In the genomic region with DNA sequence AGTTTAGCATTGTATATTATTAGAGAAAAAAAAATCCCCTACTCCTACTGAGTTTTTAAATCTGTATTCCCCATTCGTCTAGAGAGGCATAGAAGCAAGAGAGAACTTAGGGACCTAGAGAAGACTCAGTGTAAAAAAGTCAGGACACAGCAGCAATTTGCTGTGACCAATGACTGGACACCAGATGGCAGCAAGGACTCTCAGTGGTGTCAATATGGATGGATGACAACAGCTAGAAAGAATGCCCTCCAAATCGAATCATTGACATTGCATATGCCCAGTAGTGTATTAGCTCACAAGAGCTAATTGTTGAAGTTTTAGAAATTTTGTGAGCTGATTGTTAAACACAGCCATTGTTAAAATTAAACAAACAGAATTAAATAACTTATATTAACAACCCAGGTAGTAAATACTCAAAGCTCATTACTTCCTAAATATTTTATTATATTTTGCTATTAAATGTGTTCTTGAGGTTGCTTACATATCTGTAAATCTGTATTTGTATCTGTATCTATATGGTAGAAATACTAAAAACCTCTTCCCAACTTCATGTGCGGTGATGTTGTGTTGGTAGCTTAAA, we compare ENCODE assay signal across 8 cellular contexts. TPM values are rescaled to one million over a fixed set of nuclear protein-coding genes. Genes with fewer than 3 reads are reported as not detected.
A peak's percentile ranks its signal among the peaks of the same experiment; 100 is the strongest.
DNase-seq lines count a peak whose midpoint lies in the region; ATAC-seq and TF ChIP-seq lines count a peak whose summit lies in the region.

No MANE protein-coding gene starts in this region.

- ATAC-seq in lower lobe of right lung = peak in 1 of 2 donors; percentile 58
- no peak for ATAC-seq in HG02610 (IDR thresholded peaks at IDR 0.05; ENCODE audit: unreplicated experiment)

- no peaks in the 10 kb centered on the region for H3K36me3 ChIP-seq in Peyer's patch
- no peaks in the 10 kb centered on the region for H3K36me3 ChIP-seq in lower lobe of right lung

- peak; percentile 92 for TF ChIP-seq RAD21 in Ishikawa (IDR thresholded peaks at IDR 0.05; ENCODE audit: low read depth)

- no peak for TF ChIP-seq POLR2A in Peyer's patch (IDR thresholded peaks at IDR 0.05)

- intact Hi-C loops in lower lobe of right lung (cut with DNase I) = no loop called here

- no peak for TF ChIP-seq EP300 in Ishikawa (IDR thresholded peaks at IDR 0.05; ENCODE audit: borderline replicate concordance)

- H3K27ac ChIP-seq in Peyer's patch (no peak overlapping the region), lower lobe of right lung (no peak overlapping the region)

- H3K4me1 ChIP-seq in Peyer's patch (no peaks in the 10 kb centered on the region), lower lobe of right lung (no peaks in the 10 kb centered on the region)

- TF ChIP-seq CTCF in Peyer's patch (IDR thresholded peaks at IDR 0.05) (peak in 4 of 6 experiments; percentile 24 to 50 (median 36)), lower lobe of right lung (IDR thresholded peaks at IDR 0.05) (peak; percentile 49)

- H3K27me3 ChIP-seq in Peyer's patch = no peaks in the 10 kb centered on the region
- H3K27me3 ChIP-seq in lower lobe of right lung (ENCODE audit: low read depth) = no peaks in the 10 kb centered on the region

- H3K4me3 ChIP-seq in Peyer's patch = no peak overlapping the region
- H3K4me3 ChIP-seq in lower lobe of right lung = no peak overlapping the region

- H3K9me3 ChIP-seq in Peyer's patch (no peaks in the 10 kb centered on the region), lower lobe of right lung (no peaks in the 10 kb centered on the region)

- DNase-seq in G401 (ENCODE audit: low spot score) (peak; percentile 50), Peyer's patch (peak in 1 of 3 donors; percentile 50), dermis blood vessel endothelial cell (peak; percentile 76), lower lobe of right lung (no peak)
- no peak for DNase-seq in stimulated activated CD4-positive, alpha-beta T cell treated with anti-CD3 and anti-CD28 coated beads, Interleukin-2, amount 100 ng/mL, for 24 hours
- DNase-seq in stimulated activated CD4-positive, alpha-beta T cell treated with anti-CD3 and anti-CD28 coated beads, Interleukin-2, amount 100 ng/mL, for 48 hours = no peak

- in situ Hi-C loops in G401 (cut with HindIII; ENCODE audit: low sequenced_read_pairs) = no loop called here

TF ChIP-seq in Ishikawa, 13 proteins besides CTCF, POLR2A, EP300 and RAD21:
- TF ChIP-seq, protein P1, sequence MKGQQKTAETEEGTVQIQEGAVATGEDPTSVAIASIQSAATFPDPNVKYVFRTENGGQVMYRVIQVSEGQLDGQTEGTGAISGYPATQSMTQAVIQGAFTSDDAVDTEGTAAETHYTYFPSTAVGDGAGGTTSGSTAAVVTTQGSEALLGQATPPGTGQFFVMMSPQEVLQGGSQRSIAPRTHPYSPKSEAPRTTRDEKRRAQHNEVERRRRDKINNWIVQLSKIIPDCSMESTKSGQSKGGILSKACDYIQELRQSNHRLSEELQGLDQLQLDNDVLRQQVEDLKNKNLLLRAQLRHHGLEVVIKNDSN (IDR thresholded peaks at IDR 0.05) = no peak
- TF ChIP-seq TAF1 (IDR thresholded peaks at IDR 0.05; ENCODE audit: low read depth) = no peak
- TF ChIP-seq TCF12 (IDR thresholded peaks at IDR 0.05; ENCODE audit: low read depth) = no peak
- no peak for TF ChIP-seq YY1 (IDR thresholded peaks at IDR 0.05; ENCODE audit: low read depth)
- TF ChIP-seq, protein P2, sequence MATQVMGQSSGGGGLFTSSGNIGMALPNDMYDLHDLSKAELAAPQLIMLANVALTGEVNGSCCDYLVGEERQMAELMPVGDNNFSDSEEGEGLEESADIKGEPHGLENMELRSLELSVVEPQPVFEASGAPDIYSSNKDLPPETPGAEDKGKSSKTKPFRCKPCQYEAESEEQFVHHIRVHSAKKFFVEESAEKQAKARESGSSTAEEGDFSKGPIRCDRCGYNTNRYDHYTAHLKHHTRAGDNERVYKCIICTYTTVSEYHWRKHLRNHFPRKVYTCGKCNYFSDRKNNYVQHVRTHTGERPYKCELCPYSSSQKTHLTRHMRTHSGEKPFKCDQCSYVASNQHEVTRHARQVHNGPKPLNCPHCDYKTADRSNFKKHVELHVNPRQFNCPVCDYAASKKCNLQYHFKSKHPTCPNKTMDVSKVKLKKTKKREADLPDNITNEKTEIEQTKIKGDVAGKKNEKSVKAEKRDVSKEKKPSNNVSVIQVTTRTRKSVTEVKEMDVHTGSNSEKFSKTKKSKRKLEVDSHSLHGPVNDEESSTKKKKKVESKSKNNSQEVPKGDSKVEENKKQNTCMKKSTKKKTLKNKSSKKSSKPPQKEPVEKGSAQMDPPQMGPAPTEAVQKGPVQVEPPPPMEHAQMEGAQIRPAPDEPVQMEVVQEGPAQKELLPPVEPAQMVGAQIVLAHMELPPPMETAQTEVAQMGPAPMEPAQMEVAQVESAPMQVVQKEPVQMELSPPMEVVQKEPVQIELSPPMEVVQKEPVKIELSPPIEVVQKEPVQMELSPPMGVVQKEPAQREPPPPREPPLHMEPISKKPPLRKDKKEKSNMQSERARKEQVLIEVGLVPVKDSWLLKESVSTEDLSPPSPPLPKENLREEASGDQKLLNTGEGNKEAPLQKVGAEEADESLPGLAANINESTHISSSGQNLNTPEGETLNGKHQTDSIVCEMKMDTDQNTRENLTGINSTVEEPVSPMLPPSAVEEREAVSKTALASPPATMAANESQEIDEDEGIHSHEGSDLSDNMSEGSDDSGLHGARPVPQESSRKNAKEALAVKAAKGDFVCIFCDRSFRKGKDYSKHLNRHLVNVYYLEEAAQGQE (IDR thresholded peaks at IDR 0.05; ENCODE audit: low read depth) = no peak
- TF ChIP-seq EGR1 (IDR thresholded peaks at IDR 0.05) = no peak
- TF ChIP-seq ZBTB7A (IDR thresholded peaks at IDR 0.05; ENCODE audit: low read depth) = no peak
- TF ChIP-seq NFIC (IDR thresholded peaks at IDR 0.05) = no peak
- no peak for TF ChIP-seq CEBPB (IDR thresholded peaks at IDR 0.05)
- TF ChIP-seq CREB1 (IDR thresholded peaks at IDR 0.05; ENCODE audit: low read depth) = no peak
- TF ChIP-seq FOXM1 (IDR thresholded peaks at IDR 0.05; ENCODE audit: borderline replicate concordance, low read depth) = no peak
- peak; percentile 52; the same call in 1 of the 2 replicates for TF ChIP-seq TEAD4 (IDR thresholded peaks at IDR 0.05)
- TF ChIP-seq, protein P3, sequence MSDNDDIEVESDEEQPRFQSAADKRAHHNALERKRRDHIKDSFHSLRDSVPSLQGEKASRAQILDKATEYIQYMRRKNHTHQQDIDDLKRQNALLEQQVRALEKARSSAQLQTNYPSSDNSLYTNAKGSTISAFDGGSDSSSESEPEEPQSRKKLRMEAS (IDR thresholded peaks at IDR 0.05) = 0 out of 2 replicates have a peak, but pooled peaks have one; percentile 12
TF ChIP-seq in Ishikawa: peak in this region for 2.

RNA-seq across cellular contexts. Expression of a gene that starts 43.9 kb away (rescaled TPM):
- total RNA-seq in G401 (2014; rRNA removed; shearing (Covaris generic)) = not detected in 2 replicates
- total RNA-seq in Peyer's patch (not detected), dermis blood vessel endothelial cell (under 0.01 TPM in 1 of 2 replicates, not detected in the other), lower lobe of right lung (0.06 TPM)

Comparison
In these comparisons a context has a peak if more than half of its experiments do, and no peak if none do; other contexts are left out.
1. DNase-seq: peak in G401 (single experiment) and dermis blood vessel endothelial cell (single experiment); none in lower lobe of right lung (single experiment), stimulated activated CD4-positive, alpha-beta T cell treated with anti-CD3 and anti-CD28 coated beads, Interleukin-2, amount 100 ng/mL, for 24 hours (0 of 2) and stimulated activated CD4-positive, alpha-beta T cell treated with anti-CD3 and anti-CD28 coated beads, Interleukin-2, amount 100 ng/mL, for 48 hours (0 of 2).